Comparison of ENCODE assay signal across 17 cellular contexts in the genomic region with DNA sequence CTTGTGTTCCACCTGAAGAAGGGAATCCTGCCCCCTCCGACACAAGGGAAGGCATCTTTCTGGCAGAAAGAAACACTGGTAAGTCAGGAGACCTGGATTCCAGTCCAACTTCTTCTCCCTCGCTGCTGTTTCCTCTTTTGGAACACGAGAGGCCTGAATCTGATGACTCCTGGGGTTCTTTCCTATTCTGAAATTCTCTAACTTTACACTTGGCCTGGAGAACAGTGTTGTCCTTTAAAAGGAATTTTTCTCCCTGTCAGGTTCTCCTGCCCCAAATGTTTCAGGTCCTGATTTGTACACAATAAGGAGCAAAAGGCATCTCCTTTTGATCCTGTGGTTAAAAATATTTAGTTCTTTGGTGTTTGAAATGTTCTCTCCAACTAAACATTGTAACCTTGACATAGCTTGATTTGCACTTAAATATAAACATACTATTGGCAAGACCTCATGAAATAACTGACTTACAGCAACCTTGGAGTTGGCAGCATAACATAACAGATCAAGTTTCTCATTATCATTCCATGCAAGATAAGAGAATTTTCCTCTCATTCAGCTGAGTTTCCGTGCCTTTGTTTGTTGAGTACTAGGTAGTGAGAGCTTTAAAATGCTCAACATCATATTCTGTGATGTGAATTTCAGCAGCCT.
DNase-seq lines count a peak whose midpoint lies in the region; ATAC-seq and TF ChIP-seq lines count a peak whose summit lies in the region.
"Had no signal": no experiment of that assay in that cellular context is flagged by ENCODE, and none has a peak within 500 bp of the region (broad histone marks: within the 10 kb centered on the region; RNA-seq: fewer than 3 reads in every experiment).

No MANE protein-coding gene starts in this region.

- no peak for DNase-seq in Right ventricle myocardium inferior (ENCODE audit: missing footprints)
- DNase-seq in cardiac septum (ENCODE audit: low spot score): no peak
- DNase-seq in astrocyte of the hippocampus (ENCODE audit: low read depth, low spot score): peak; percentile 68
- peak; percentile 22 for DNase-seq in testis
- no peak for DNase-seq in NCI-H69 (lab: John Stamatoyannopoulos, UW)
- no peak for DNase-seq in endodermal cell
- DNase-seq: activated CD4-positive, alpha-beta T cell treated with anti-CD3 and anti-CD28 coated beads, Interleukin-2, amount 50 U/mL, for 4 hours; caudate nucleus; CD8-positive, alpha-beta memory T cell; mammary epithelial cell; natural killer cell; NCI-H146; NCI-H748 treated with DMSO at 0.1 percent for 48 hours had no signal

- WGBS in gastroesophageal sphincter (ENCODE audit: low coverage in 1 of 2), 2 donors: 31 to 38% methylated on average over 3 to 4 of the region's 4 CpGs
- WGBS in testis, 2 donors: 46 to 57% methylated on average over 4 of the region's 4 CpGs
- WGBS in endodermal cell (ENCODE audit: insufficient coverage in 1 of 2, insufficient read length in 1 of 2), 2 experiments: 87 to 96% methylated on average over 3 of the region's 4 CpGs

- TF ChIP-seq CTCF in gastroesophageal sphincter (IDR thresholded peaks at IDR 0.05): no peak
- no peak for TF ChIP-seq CTCF in testis (IDR thresholded peaks at IDR 0.05)
- TF ChIP-seq CTCF in endodermal cell (conservative IDR thresholded peaks at IDR 0.05): no peak

- no peaks in the 10 kb centered on the region for H3K9me3 Mint-ChIP-seq in endodermal cell
- H3K9me3 Mint-ChIP-seq: activated naive CD4-positive, alpha-beta T cell treated with anti-CD3 and anti-CD28 coated beads, Interleukin-2, amount 50 U/mL, for 72 hours had no signal

- H3K4me3 Mint-ChIP-seq in endodermal cell: no peak overlapping the region
- H3K4me3 Mint-ChIP-seq: CD8-positive, alpha-beta memory T cell; natural killer cell had no signal

- H3K4me1 ChIP-seq in gastroesophageal sphincter (peaks cover 0 to 41% (median 18%) of the 10 kb centered on the region in 3 donors), testis (no peaks in the 10 kb centered on the region), endodermal cell (ENCODE audit: control insufficient read depth, insufficient read depth, low read length) (no peaks in the 10 kb centered on the region)

- H3K27ac ChIP-seq in gastroesophageal sphincter: peak overlapping the region; percentile 73 to 81 (median 75)
- H3K27ac ChIP-seq in testis: peak overlapping the region; percentile 53 to 87
- no peak overlapping the region for H3K27ac ChIP-seq in endodermal cell (ENCODE audit: low read depth, low read length)
- H3K27ac ChIP-seq: HL-60 had no signal

- H3K9ac ChIP-seq in endodermal cell (ENCODE audit: extremely low read depth, low read length, poor library complexity, severe bottlenecking): no peak overlapping the region

- TF ChIP-seq POLR2A in gastroesophageal sphincter (IDR thresholded peaks at IDR 0.05) (no peak), testis (IDR thresholded peaks at IDR 0.05) (no peak)

- intact Hi-C loops in Right ventricle myocardium inferior (cut with DNase I): no loop called here
- intact Hi-C loops in cardiac septum (cut with DNase I): no loop called here
- intact Hi-C loops in testis (cut with DNase I; ENCODE audit: low total_unique reads): no loop called here

- H3K9me3 ChIP-seq in gastroesophageal sphincter: no peaks in the 10 kb centered on the region
- H3K9me3 ChIP-seq in testis: no peaks in the 10 kb centered on the region
- H3K9me3 ChIP-seq in endodermal cell (ENCODE audit: control insufficient read depth, low read length): no peaks in the 10 kb centered on the region

- TF ChIP-seq EP300 in gastroesophageal sphincter (IDR thresholded peaks at IDR 0.05): no peak

- H3K27me3 ChIP-seq in gastroesophageal sphincter (no peaks in the 10 kb centered on the region), testis (no peaks in the 10 kb centered on the region), endodermal cell (ENCODE audit: control insufficient read depth, insufficient read depth, low read length, poor library complexity, severe bottlenecking) (no peaks in the 10 kb centered on the region)

- H3K36me3 Mint-ChIP-seq in endodermal cell (ENCODE audit: low read depth): no peaks in the 10 kb centered on the region
- H3K36me3 Mint-ChIP-seq: activated naive CD4-positive, alpha-beta T cell treated with anti-CD3 and anti-CD28 coated beads, Interleukin-2, amount 50 U/mL, for 72 hours; CD8-positive, alpha-beta memory T cell; natural killer cell had no signal

- H3K4me3 ChIP-seq in gastroesophageal sphincter: no peak overlapping the region
- no peak overlapping the region for H3K4me3 ChIP-seq in testis
- H3K4me3 ChIP-seq in endodermal cell (ENCODE audit: low read length): no peak overlapping the region

- H3K27ac Mint-ChIP-seq in endodermal cell: no peak overlapping the region
- H3K27ac Mint-ChIP-seq: activated naive CD4-positive, alpha-beta T cell treated with anti-CD3 and anti-CD28 coated beads, Interleukin-2, amount 50 U/mL, for 72 hours; CD8-positive, alpha-beta memory T cell; natural killer cell had no signal

- no peaks in the 10 kb centered on the region for H3K27me3 Mint-ChIP-seq in endodermal cell (ENCODE audit: insufficient read depth)

- peak; percentile 31 for ATAC-seq in Right ventricle myocardium inferior
- ATAC-seq in gastroesophageal sphincter: peak; percentile 64
- no peak for ATAC-seq in GM21447 (IDR thresholded peaks at IDR 0.05; ENCODE audit: unreplicated experiment)
- ATAC-seq: activated naive CD4-positive, alpha-beta T cell treated with anti-CD3 and anti-CD28 coated beads, Interleukin-2, amount 50 U/mL, for 72 hours; natural killer cell had no signal

- H3K36me3 ChIP-seq in gastroesophageal sphincter (no peaks in the 10 kb centered on the region), testis (ENCODE audit: low read depth, missing control alignments) (no peaks in the 10 kb centered on the region), endodermal cell (ENCODE audit: control insufficient read depth, insufficient read depth, low read length) (no peaks in the 10 kb centered on the region)

- peaks cover 9% of the 10 kb centered on the region for H3K4me1 Mint-ChIP-seq in endodermal cell
- H3K4me1 Mint-ChIP-seq: CD8-positive, alpha-beta memory T cell; natural killer cell had no signal

Comparison
In these comparisons a context has a peak if more than half of its experiments do, and no peak if none do; other contexts are left out.
1. DNase-seq: peak in astrocyte of the hippocampus (single experiment) and testis (single experiment); none in Right ventricle myocardium inferior (single experiment), cardiac septum (single experiment), NCI-H69 (single experiment) and endodermal cell (single experiment).